Comparison of ENCODE assay signal across 10 cellular contexts in genomic region chr1:21593231-21593630, GRCh38.
"Had no signal": no experiment of that assay in that cellular context is flagged by ENCODE, and none has a peak within 500 bp of the region (broad histone marks: within the 10 kb centered on the region; RNA-seq: fewer than 3 reads in every experiment).

No MANE protein-coding gene starts in this region.

- DNase-seq: GM23248, GOT3, H7, Karpas-422, KBM-7 had no signal

- H3K36me3 ChIP-seq: HAP-1 had no signal

- H3K4me1 ChIP-seq: HAP-1 had no signal

- H3K9me3 ChIP-seq: HAP-1 had no signal

- H2AFZ ChIP-seq: GM23248 had no signal

- H3K27ac ChIP-seq: GM23248, HL-60, KMS-11 had no signal

- H3K4me2 ChIP-seq: KMS-11 had no signal

- ATAC-seq: HCT116, HepG2 had no signal

- H3K9ac ChIP-seq: GM23248, KMS-11 had no signal

- H3K4me3 ChIP-seq: GM23248, HAP-1 had no signal
